8 cellular contexts compared by ENCODE assay signal in genomic region chr12:117836999-117837736, GRCh38.
DNase-seq lines count a peak whose midpoint lies in the region; TF ChIP-seq lines count a peak whose summit lies in the region.

No MANE protein-coding gene starts in this region.

- H3K27ac Mint-ChIP-seq in nephron progenitor cell = no peak overlapping the region

- DNase-seq in NCI-H1417 (lab: John Stamatoyannopoulos, UW) (peak; percentile 62 to 86 (median 84)), NCI-H1417 treated with DMSO at 0.1 percent for 48 hours (lab: John Stamatoyannopoulos, UW) (no peak), HPDE6-E6E7 (ENCODE audit: extremely low spot score) (peak; percentile 52), OCI-M1 (lab: John Stamatoyannopoulos, UW) (peak; percentile 84), activated T-helper 1 cell treated with Interleukin-2 at 50 U/mL for 16 hours (ENCODE audit: low read depth) (peak; percentile 50), fibroblast of peridontal ligament (ENCODE audit: extremely low read depth) (peak; percentile 81), nephron progenitor cell (peak; percentile 92)
- DNase-seq in stimulated activated naive CD4-positive, alpha-beta T cell treated with Interleukin-2 at 50 U/mL for 16 hours (lab: John Stamatoyannopoulos, UW) = peak; percentile 63

- H3K4me3 Mint-ChIP-seq in nephron progenitor cell = peak overlapping the region; percentile 60

- peaks cover 36% of the 10 kb centered on the region for H3K27me3 Mint-ChIP-seq in nephron progenitor cell (ENCODE audit: low read depth, poor library complexity)

- peaks cover 1% of the 10 kb centered on the region for H3K9me3 Mint-ChIP-seq in nephron progenitor cell

- H3K4me1 Mint-ChIP-seq in nephron progenitor cell = peaks cover 42% of the 10 kb centered on the region

- TF ChIP-seq CTCF in nephron progenitor cell (IDR thresholded peaks at IDR 0.05) = peak; percentile 97

- H3K36me3 Mint-ChIP-seq in nephron progenitor cell (ENCODE audit: low read depth) = no peaks in the 10 kb centered on the region
